Comparison of ENCODE assay signal across 17 cellular contexts in the genomic region with DNA sequence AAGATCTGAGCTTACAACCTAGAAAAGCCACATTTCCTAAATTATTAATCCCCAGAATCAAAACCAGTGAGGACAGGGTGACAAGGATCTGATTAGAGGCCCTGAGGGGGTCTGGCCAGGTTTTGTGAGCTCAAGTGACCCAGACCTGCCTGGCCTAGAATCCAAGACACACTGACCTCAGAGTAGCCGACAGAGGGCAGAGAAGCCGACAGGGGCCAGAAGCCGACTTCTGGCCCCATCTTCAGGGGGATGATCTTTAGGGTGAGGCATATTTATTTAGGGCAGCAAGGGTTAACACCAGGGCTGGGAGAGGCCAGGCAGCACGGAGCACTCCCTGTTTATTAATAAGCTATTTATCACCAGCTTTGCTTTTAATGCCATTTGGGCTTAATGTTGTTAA. TPM values are rescaled to one million over a fixed set of nuclear protein-coding genes. Genes with fewer than 3 reads are reported as not detected.
DNase-seq lines count a peak whose midpoint lies in the region; ATAC-seq and TF ChIP-seq lines count a peak whose summit lies in the region.
"Had no signal": no experiment of that assay in that cellular context is flagged by ENCODE, and none has a peak within 500 bp of the region (broad histone marks: within the 10 kb centered on the region; RNA-seq: fewer than 3 reads in every experiment).

No MANE protein-coding gene starts in this region.

- no peak overlapping the region for H3K4me3 ChIP-seq in psoas muscle
- H3K4me3 ChIP-seq: BLaER1 had no signal

- peak overlapping the region; percentile 46 for H3K27ac ChIP-seq in psoas muscle
- H3K27ac ChIP-seq: BLaER1 had no signal

- ATAC-seq in Right ventricle myocardium inferior, result no peak
- ATAC-seq in left ventricle myocardium superior, result no peak
- peak in 1 of 4 donors; percentile 18 for ATAC-seq in psoas muscle
- ATAC-seq in GM21786 (IDR thresholded peaks at IDR 0.05; ENCODE audit: unreplicated experiment), result no peak

- no peak for TF ChIP-seq CTCF in brain (conservative IDR thresholded peaks at IDR 0.05)
- no peak for TF ChIP-seq CTCF in psoas muscle (IDR thresholded peaks at IDR 0.05)
- no peak for TF ChIP-seq CTCF in type B pancreatic cell (conservative IDR thresholded peaks at IDR 0.05)

- WGBS in psoas muscle, 3 donors, result 25 to 45% (median 32%) methylated on average over 4 of the region's 4 CpGs

- H3K9me3 ChIP-seq in psoas muscle, result no peaks in the 10 kb centered on the region
- H3K9me3 ChIP-seq: BLaER1 had no signal

- H3K36me3 Mint-ChIP-seq in brain (no peaks in the 10 kb centered on the region), type B pancreatic cell (no peaks in the 10 kb centered on the region)
- H3K36me3 Mint-ChIP-seq: CD14-positive monocyte; CD4-positive, alpha-beta memory T cell; IgD-negative memory B cell had no signal

- H3K4me3 Mint-ChIP-seq in brain (no peak overlapping the region), type B pancreatic cell (no peak overlapping the region)
- H3K4me3 Mint-ChIP-seq: CD14-positive monocyte; CD4-positive, alpha-beta memory T cell; H9; IgD-negative memory B cell had no signal

- H3K9me3 Mint-ChIP-seq in brain (peaks cover 0 to 3% (median 0%) of the 10 kb centered on the region in 5 experiments), type B pancreatic cell (no peaks in the 10 kb centered on the region)
- H3K9me3 Mint-ChIP-seq: CD4-positive, alpha-beta memory T cell; H9 had no signal

- DNase-seq in Right ventricle myocardium inferior (ENCODE audit: missing footprints), result peak; percentile 23
- no peak for DNase-seq in left ventricle myocardium superior
- peak; percentile 76 for DNase-seq in NCI-H82 (lab: John Stamatoyannopoulos, UW)
- no peak for DNase-seq in psoas muscle
- no peak for DNase-seq in type B pancreatic cell (ENCODE audit: extremely low spot score, unreplicated experiment)
- DNase-seq in stimulated activated CD4-positive, alpha-beta T cell treated with anti-CD3 and anti-CD28 coated beads, Interleukin-12 subunit alpha, Interleukin-12 subunit beta, amount 100 ng/mL, for 4 hours, result no peak
- DNase-seq: 8988T; CD4-positive, alpha-beta memory T cell; DMS79 treated with DMSO at 0.1 percent for 48 hours; GF-D8; GOT3; H9 had no signal

- H3K4me1 Mint-ChIP-seq in brain (peaks cover 47% of the 10 kb centered on the region), type B pancreatic cell (ENCODE audit: unreplicated experiment) (no peaks in the 10 kb centered on the region)

- H3K27me3 ChIP-seq in psoas muscle (ENCODE audit: insufficient read depth in 3 of 3, low read length in 2 of 3), result no peaks in the 10 kb centered on the region
- H3K27me3 ChIP-seq: BLaER1 had no signal

- H3K27me3 Mint-ChIP-seq in brain (peaks cover 11% of the 10 kb centered on the region), type B pancreatic cell (peaks cover 5% of the 10 kb centered on the region)
- H3K27me3 Mint-ChIP-seq: CD4-positive, alpha-beta memory T cell had no signal

- intact Hi-C loops in Right ventricle myocardium inferior (cut with DNase I) (no loop called here), left ventricle myocardium superior (cut with micrococcal nuclease) (no loop called here), psoas muscle (cut with DNase I) (loop anchor here in 1 of 2 donors (5.0 kb wide), 1 partner anchor 36 kb away; no protein-coding TSS in a partner anchor)

- H3K36me3 ChIP-seq in psoas muscle (ENCODE audit: insufficient read depth in 1 of 2, low read depth in 1 of 2), result peaks cover 0 to 8% of the 10 kb centered on the region in 2 donors
- H3K36me3 ChIP-seq: BLaER1 had no signal

- peaks cover 44% of the 10 kb centered on the region for H3K4me1 ChIP-seq in psoas muscle

- H3K27ac Mint-ChIP-seq in brain (peak overlapping the region in 3 of 5 experiments; percentile 35 to 70 (median 46)), type B pancreatic cell (no peak overlapping the region)
- H3K27ac Mint-ChIP-seq: CD14-positive monocyte; CD4-positive, alpha-beta memory T cell had no signal

RNA-seq across cellular contexts. Expression of a gene that starts 45.3 kb away (rescaled TPM):
- total RNA-seq in Right ventricle myocardium inferior (58.2 TPM), left ventricle myocardium superior (57.8 TPM), psoas muscle (10 to 100 TPM; 53.1 to 83.3 (median 60.8) TPM), type B pancreatic cell (ENCODE audit: low replicate concordance) (15.7 and 37.5 TPM in 2 replicates)
- polyA plus RNA-seq in brain (ENCODE audit: insufficient read depth, low read depth, low replicate concordance) (6.6 TPM), psoas muscle (10 to 100 TPM in 2 of 3 donors, 1 to 10 TPM in 1; 2.6 to 23.7 (median 11.0) TPM)

Comparison
In these comparisons a context has a peak if more than half of its experiments do, and no peak if none do; other contexts are left out.
1. DNase-seq: peak in Right ventricle myocardium inferior (single experiment) and NCI-H82 (single experiment); none in left ventricle myocardium superior (single experiment), psoas muscle (0 of 2), type B pancreatic cell (single experiment) and stimulated activated CD4-positive, alpha-beta T cell treated with anti-CD3 and anti-CD28 coated beads, Interleukin-12 subunit alpha, Interleukin-12 subunit beta, amount 100 ng/mL, for 4 hours (single experiment).